21 cellular contexts compared by ENCODE assay signal in genomic region chr10:48580236-48580635, GRCh38. TPM values are rescaled to one million over a fixed set of nuclear protein-coding genes. Genes with fewer than 3 reads are reported as not detected.
DNase-seq lines count a peak whose midpoint lies in the region; ATAC-seq and TF ChIP-seq lines count a peak whose summit lies in the region.
"Had no signal": no experiment of that assay in that cellular context is flagged by ENCODE, and none has a peak within 500 bp of the region (broad histone marks: within the 10 kb centered on the region; RNA-seq: fewer than 3 reads in every experiment).

No MANE protein-coding gene starts in this region.

- TF ChIP-seq EP300 in sigmoid colon (IDR thresholded peaks at IDR 0.05) = no peak
- TF ChIP-seq EP300 in stomach (IDR thresholded peaks at IDR 0.05) = no peak

- H3K36me3 ChIP-seq in mesenchymal stem cell (ENCODE audit: control insufficient read depth in 1 of 2, insufficient read depth in 2 of 2, low read depth in 1 of 2, low read length in 2 of 2) (peaks cover 15 to 88% of the 10 kb centered on the region in 2 experiments), sigmoid colon (no peaks in the 10 kb centered on the region), stomach (no peaks in the 10 kb centered on the region), mucosa of descending colon (ENCODE audit: low read depth) (no peaks in the 10 kb centered on the region)
- H3K36me3 ChIP-seq: SJSA1 had no signal

- peaks cover 3 to 8% (median 4%) of the 10 kb centered on the region in 3 experiments for H3K36me3 Mint-ChIP-seq in H9 (ENCODE audit: insufficient read depth in 1 of 3, low read depth in 3 of 3)

- intact Hi-C loops in sigmoid colon (cut with DNase I) = no loop called here
- intact Hi-C loops in stomach (cut with DNase I; ENCODE audit: low total_unique reads) = no loop called here
- intact Hi-C loops in mucosa of descending colon (cut with DNase I, micrococcal nuclease) = no loop called here

- no peak overlapping the region for H4K8ac ChIP-seq in H9 (replicated peaks; ENCODE audit: insufficient read length, low read depth, low read length)
- H4K8ac ChIP-seq in mesenchymal stem cell (ENCODE audit: low read length) = no peak overlapping the region

- H3K4me3 Mint-ChIP-seq in H9 = no peak overlapping the region

- peaks cover 9% of the 10 kb centered on the region for H3K27me3 Mint-ChIP-seq in H9 (ENCODE audit: low read depth)

- no peak overlapping the region for H3K27ac Mint-ChIP-seq in H9

- H3K27me3 ChIP-seq in H9 (ENCODE audit: insufficient read depth, low read length) (no peaks in the 10 kb centered on the region), mesenchymal stem cell (ENCODE audit: control insufficient read depth in 1 of 2, insufficient read depth in 1 of 2, low read length in 2 of 2) (no peaks in the 10 kb centered on the region), sigmoid colon (no peaks in the 10 kb centered on the region), stomach (no peaks in the 10 kb centered on the region)
- H3K27me3 ChIP-seq: MG63, SJSA1 had no signal

- H3K79me2 ChIP-seq in H9 (ENCODE audit: insufficient read depth, low read length) = no peaks in the 10 kb centered on the region

- H3K23ac ChIP-seq in H9 (ENCODE audit: insufficient read length, low read depth, low read length) (no peak overlapping the region), mesenchymal stem cell (ENCODE audit: low read length in 2 of 2) (no peak overlapping the region)

- WGBS in H9 (ENCODE audit: extremely low coverage, insufficient read length, low lambda C conversion rate) = no CpG with 5 or more reads among the region's 5 CpGs
- WGBS in mesenchymal stem cell = 95% methylated on average over 5 of the region's 5 CpGs
- WGBS in sigmoid colon, 2 donors = 86 to 90% methylated on average over 5 of the region's 5 CpGs
- WGBS in stomach, 5 donors = 70 to 89% (median 83%) methylated on average over 4 to 5 of the region's 5 CpGs

- H3K4me2 ChIP-seq in H9 (ENCODE audit: insufficient read depth, insufficient read length, low read length) = no peak overlapping the region
- H3K4me2 ChIP-seq in mesenchymal stem cell (ENCODE audit: low read length, poor library complexity, severe bottlenecking) = no peak overlapping the region

- H3K79me1 ChIP-seq in H9 (ENCODE audit: insufficient read depth, low read depth, low read length, poor library complexity, severe bottlenecking) (no peaks in the 10 kb centered on the region), mesenchymal stem cell (replicated peaks; ENCODE audit: low read length, poor library complexity, severe bottlenecking) (peaks cover 8% of the 10 kb centered on the region)

- no peak for TF ChIP-seq CTCF in H9 (conservative IDR thresholded peaks at IDR 0.05)
- no peak for TF ChIP-seq CTCF in sigmoid colon (IDR thresholded peaks at IDR 0.05)
- no peak for TF ChIP-seq CTCF in stomach (IDR thresholded peaks at IDR 0.05)
- no peak for TF ChIP-seq CTCF in mucosa of descending colon (IDR thresholded peaks at IDR 0.05)

- H2BK120ac ChIP-seq in H9 (ENCODE audit: low read depth, low read length, poor library complexity, severe bottlenecking) (no peak overlapping the region), mesenchymal stem cell (ENCODE audit: low read depth, low read length) (no peak overlapping the region)

- no peak overlapping the region for H2BK20ac ChIP-seq in H9 (ENCODE audit: low read depth, low read length, poor library complexity, severe bottlenecking)

- H3K9ac ChIP-seq in H9 (ENCODE audit: extremely low read depth, insufficient read length, low read length) (no peak overlapping the region), mesenchymal stem cell (ENCODE audit: low read length) (peak overlapping the region; percentile 52)

- peaks cover 7% of the 10 kb centered on the region in 2 experiments for H3K9me3 Mint-ChIP-seq in H9

- H3K4me3 ChIP-seq in mesenchymal stem cell (ENCODE audit: insufficient read depth in 1 of 2, low read depth in 1 of 2, low read length in 2 of 2) = no peak overlapping the region
- no peak overlapping the region for H3K4me3 ChIP-seq in sigmoid colon
- H3K4me3 ChIP-seq in stomach = no peak overlapping the region
- no peak overlapping the region for H3K4me3 ChIP-seq in mucosa of descending colon
- H3K4me3 ChIP-seq: MG63, SJSA1 had no signal

- H2AFZ ChIP-seq in H9 (ENCODE audit: low read length) = no peak overlapping the region
- no peak overlapping the region for H2AFZ ChIP-seq in mesenchymal stem cell (ENCODE audit: low read depth, low read length)

- H3K9me3 ChIP-seq in H9 (ENCODE audit: control insufficient read depth, low read depth, low read length) = peaks cover 8% of the 10 kb centered on the region
- H3K9me3 ChIP-seq in mesenchymal stem cell (ENCODE audit: control insufficient read depth, low read length) = peaks cover under 1% of the 10 kb centered on the region
- no peaks in the 10 kb centered on the region for H3K9me3 ChIP-seq in sigmoid colon
- H3K9me3 ChIP-seq in stomach = peaks cover 0 to 2% (median 0%) of the 10 kb centered on the region in 4 donors
- no peaks in the 10 kb centered on the region for H3K9me3 ChIP-seq in mucosa of descending colon
- H3K9me3 ChIP-seq: SJSA1 had no signal

- H3K56ac ChIP-seq in H9 (ENCODE audit: insufficient read length, low read depth, low read length) = no peak overlapping the region

- H2BK15ac ChIP-seq in H9 (ENCODE audit: low read depth, low read length) = no peak overlapping the region
- no peak overlapping the region for H2BK15ac ChIP-seq in mesenchymal stem cell (ENCODE audit: low read depth, poor library complexity, severe bottlenecking)

- no peak for TF ChIP-seq POLR2A in sigmoid colon (IDR thresholded peaks at IDR 0.05)
- TF ChIP-seq POLR2A in stomach (IDR thresholded peaks at IDR 0.05) = no peak

- H2BK12ac ChIP-seq in H9 (ENCODE audit: insufficient read length, low read depth, low read length) (no peak overlapping the region), mesenchymal stem cell (ENCODE audit: low read length in 2 of 2) (no peak overlapping the region)

- H2AK5ac ChIP-seq in H9 (ENCODE audit: insufficient read length, low read length) (no peak overlapping the region), mesenchymal stem cell (ENCODE audit: low read length, severe bottlenecking) (no peak overlapping the region)

- H3K4me1 ChIP-seq in H9 (ENCODE audit: insufficient read depth, low read length) (no peaks in the 10 kb centered on the region), mesenchymal stem cell (ENCODE audit: control insufficient read depth, insufficient read depth, low read depth, low read length) (peaks cover 4% of the 10 kb centered on the region), sigmoid colon (peaks cover 0 to 31% (median 20%) of the 10 kb centered on the region in 4 donors), stomach (peaks cover 0 to 11% (median 0%) of the 10 kb centered on the region in 4 donors), mucosa of descending colon (ENCODE audit: low read depth) (no peaks in the 10 kb centered on the region)
- H3K4me1 ChIP-seq: SJSA1 had no signal

- H3K23me2 ChIP-seq in H9 (ENCODE audit: insufficient read length, low read depth, low read length, poor library complexity, severe bottlenecking) = no peaks in the 10 kb centered on the region

- no peak overlapping the region for H2BK5ac ChIP-seq in H9 (ENCODE audit: insufficient read length, low read length)
- no peak overlapping the region for H2BK5ac ChIP-seq in mesenchymal stem cell (ENCODE audit: low read depth, low read length, poor library complexity, severe bottlenecking)

- H3K18ac ChIP-seq in H9 (ENCODE audit: insufficient read length, low read depth, low read length) (no peak overlapping the region), mesenchymal stem cell (ENCODE audit: low read depth in 1 of 2, low read length in 2 of 2) (no peak overlapping the region)

- H3T11ph ChIP-seq in H9 (ENCODE audit: low read length) = no peak overlapping the region

- H4K20me1 ChIP-seq in H9 (ENCODE audit: control insufficient read depth, insufficient read depth, insufficient read length) = no peaks in the 10 kb centered on the region

- H3K4me1 Mint-ChIP-seq in H9 = peaks cover 16 to 17% of the 10 kb centered on the region in 2 experiments

- ATAC-seq in mucosa of descending colon = no peak
- no peak for ATAC-seq in GM19035 (IDR thresholded peaks at IDR 0.05; ENCODE audit: unreplicated experiment)
- ATAC-seq: HCT116 had no signal

- H3K4ac ChIP-seq in H9 (ENCODE audit: low read depth, low read length) (no peak overlapping the region), mesenchymal stem cell (ENCODE audit: low read depth in 1 of 2, low read length in 2 of 2) (no peak overlapping the region)

- H3K27ac ChIP-seq in H9 (ENCODE audit: insufficient read length, low read depth, low read length) (no peak overlapping the region), mesenchymal stem cell (ENCODE audit: low read length, poor library complexity, severe bottlenecking) (no peak overlapping the region), sigmoid colon (peak overlapping the region in 3 of 4 donors; percentile 31 to 77 (median 68)), stomach (no peak overlapping the region)
- H3K27ac ChIP-seq: SJSA1 had no signal

- DNase-seq in H9 (peak; percentile 18), SK-N-DZ (ENCODE audit: low spot score) (peak; percentile 28), mesenchymal stem cell (no peak), sigmoid colon (no peak), stomach (no peak), mucosa of descending colon (no peak)
- DNase-seq: ACHN, AML-193, COR-L47, DMS 273 treated with DMSO at 0.1 percent for 48 hours, DND-41, Kasumi-1, MG63, NCI-H1092, NCI-H1436 treated with DMSO at 0.1 percent for 48 hours, NCI-H2029, NCI-H345, NCI-H524 treated with DMSO at 0.1 percent for 48 hours had no signal

- no peak overlapping the region for H4K5ac ChIP-seq in H9 (ENCODE audit: insufficient read length, low read depth, low read length)

- H4K91ac ChIP-seq in H9 (ENCODE audit: insufficient read length, low read depth, low read length) = no peak overlapping the region
- H4K91ac ChIP-seq in mesenchymal stem cell (ENCODE audit: low read length) = no peak overlapping the region

- H3K14ac ChIP-seq in H9 (ENCODE audit: insufficient read depth, low read length) (no peak overlapping the region), mesenchymal stem cell (ENCODE audit: low read length in 2 of 2) (no peak overlapping the region)

RNA-seq across cellular contexts. Expression of gene ARHGAP22, which starts 24.6 kb away (rescaled TPM):
- total RNA-seq in H9 (2021) (6.9 and 7.4 TPM in 2 replicates), sigmoid colon (1 to 10 TPM; 1.3 to 6.4 (median 4.1) TPM), stomach (10 to 100 TPM in 1 of 5 donors, 1 to 10 TPM in 3, not detected in 1; 2.0 to 28.6 (median 2.2) TPM), mucosa of descending colon (1 to 10 TPM in 2 of 3 donors, under 1 TPM in 1; 0.93 to 5.9 (median 1.3) TPM)
- polyA plus RNA-seq in SK-N-DZ (2014; cell fraction: cytosol; rRNA removed) = 9.1 and 10.3 TPM in 2 replicates
- polyA plus RNA-seq in SK-N-DZ (2014; cell fraction: nucleus; rRNA removed) = 14.3 and 16.5 TPM in 2 replicates
- polyA plus RNA-seq in mesenchymal stem cell (2013, experiment 1 of 2) = 14.3 TPM
- polyA plus RNA-seq in mesenchymal stem cell (2013, experiment 2 of 2) = 14.4 TPM
- polyA plus RNA-seq in sigmoid colon (1 to 10 TPM; 1.2 to 3.1 (median 2.4) TPM), stomach (1 to 10 TPM; 1.3 to 4.0 (median 2.2) TPM)

Comparison
In these comparisons a context has a peak if more than half of its experiments do, and no peak if none do; other contexts are left out.
1. DNase-seq: peak in H9 (single experiment) and SK-N-DZ (single experiment); none in mesenchymal stem cell (single experiment), sigmoid colon (single experiment), stomach (single experiment) and mucosa of descending colon (0 of 3).
2. H3K27ac ChIP-seq: peak in sigmoid colon (3 of 4); none in H9 (single experiment), mesenchymal stem cell (single experiment) and stomach (0 of 5).